Comparison of ENCODE assay signal across 22 cellular contexts in genomic region chr10:89471110-89471814, GRCh38. TPM values are rescaled to one million over a fixed set of nuclear protein-coding genes. Genes with fewer than 3 reads are reported as not detected.
DNase-seq lines count a peak whose midpoint lies in the region; ATAC-seq and TF ChIP-seq lines count a peak whose summit lies in the region.
"Had no signal": no experiment of that assay in that cellular context is flagged by ENCODE, and none has a peak within 500 bp of the region (broad histone marks: within the 10 kb centered on the region; RNA-seq: fewer than 3 reads in every experiment).

No MANE protein-coding gene starts in this region.

- H3K4me1 ChIP-seq in Loucy (ENCODE audit: insufficient read depth, low read length, poor library complexity, severe bottlenecking) (peaks cover 18% of the 10 kb centered on the region), body of pancreas (peaks cover 70% of the 10 kb centered on the region), thyroid gland (peaks cover 32 to 49% of the 10 kb centered on the region in 2 donors)

- no peak overlapping the region for H3K4me2 ChIP-seq in Loucy (ENCODE audit: low read depth, low read length, poor library complexity, severe bottlenecking)

- H3K4me3 ChIP-seq in Loucy (ENCODE audit: low read length, poor library complexity, severe bottlenecking) (no peak overlapping the region), body of pancreas (no peak overlapping the region), foreskin fibroblast (ENCODE audit: low read depth in 1 of 2, low read length in 2 of 2) (no peak overlapping the region), thyroid gland (replicated peaks in 1 of 3) (no peak overlapping the region)
- H3K4me3 ChIP-seq: esophagus muscularis mucosa, MG63, transverse colon had no signal

- peak overlapping the region; percentile 84 for H2AFZ ChIP-seq in Loucy (ENCODE audit: low read length)

- H3K36me3 ChIP-seq in Loucy (ENCODE audit: insufficient read depth, low read length), result no peaks in the 10 kb centered on the region
- no peaks in the 10 kb centered on the region for H3K36me3 ChIP-seq in body of pancreas (replicated peaks in 1 of 2; ENCODE audit: insufficient read depth in 1 of 2, low read depth in 2 of 2)
- H3K36me3 ChIP-seq in thyroid gland, result no peaks in the 10 kb centered on the region
- H3K36me3 ChIP-seq: brain microvascular endothelial cell, esophagus muscularis mucosa, MG63, transverse colon had no signal

- intact Hi-C loops in body of pancreas (cut with DNase I) (no loop called here), left cardiac atrium (cut with DNase I) (no loop called here), thyroid gland (cut with DNase I) (no loop called here)

- no peak for DNase-seq in body of pancreas
- DNase-seq in foreskin fibroblast, result peak; percentile 17 to 63
- DNase-seq in renal cortical epithelial cell (ENCODE audit: low read depth), result peak; percentile 77
- no peak for DNase-seq in islet precursor cell
- no peak for DNase-seq in left cardiac atrium
- DNase-seq in thyroid gland, result no peak
- DNase-seq: activated CD4-positive, alpha-beta memory T cell treated with anti-CD3 and anti-CD28 coated beads, Interleukin-2, amount 10 ng/mL, durations not matched to agents 7 days and 5 days; activated effector memory CD4-positive, alpha-beta T cell treated with Interleukin-2 at 50 U/mL for 16 hours; CD8-positive, alpha-beta T cell; effector memory CD4-positive, alpha-beta T cell; left colon; MG63; naive thymus-derived CD4-positive, alpha-beta T cell; NCI-H2081; PC-3; right cardiac atrium; Right ventricle myocardium superior; transverse colon had no signal

- no peaks in the 10 kb centered on the region for H3K9me2 ChIP-seq in Loucy (replicated peaks; ENCODE audit: low read depth, low read length)

- TF ChIP-seq CTCF in Loucy (conservative IDR thresholded peaks at IDR 0.05; ENCODE audit: low read length), result no peak
- no peak for TF ChIP-seq CTCF in body of pancreas (IDR thresholded peaks at IDR 0.05)
- no peak for TF ChIP-seq CTCF in foreskin fibroblast (IDR thresholded peaks at IDR 0.05; ENCODE audit: low read depth, low read length)
- TF ChIP-seq CTCF in thyroid gland (IDR thresholded peaks at IDR 0.05), result no peak

- no peak overlapping the region for H3K9ac ChIP-seq in Loucy (ENCODE audit: low read depth, low read length, poor library complexity, severe bottlenecking)

- no peak for TF ChIP-seq POLR2A in body of pancreas (IDR thresholded peaks at IDR 0.05)
- no peak for TF ChIP-seq POLR2A in thyroid gland (IDR thresholded peaks at IDR 0.05)

- no peaks in the 10 kb centered on the region for H4K20me1 ChIP-seq in Loucy (ENCODE audit: insufficient read depth, low read length, poor library complexity, severe bottlenecking)

- H3K9me3 ChIP-seq in Loucy (ENCODE audit: insufficient read depth, low read depth, low read length), result no peaks in the 10 kb centered on the region
- H3K9me3 ChIP-seq in body of pancreas, result no peaks in the 10 kb centered on the region
- H3K9me3 ChIP-seq in thyroid gland, result no peaks in the 10 kb centered on the region
- H3K9me3 ChIP-seq: esophagus muscularis mucosa, MG63, transverse colon had no signal

- ATAC-seq in body of pancreas (no peak), GM21360 (IDR thresholded peaks at IDR 0.05; ENCODE audit: unreplicated experiment) (no peak), left cardiac atrium (no peak)
- ATAC-seq: CD8-positive, alpha-beta T cell; left colon; naive thymus-derived CD4-positive, alpha-beta T cell; PC-3; right cardiac atrium had no signal

- no peaks in the 10 kb centered on the region for H3K79me2 ChIP-seq in Loucy (ENCODE audit: insufficient read depth, low read length)

- WGBS in body of pancreas, 2 donors, result 21 to 42% methylated on average over 1 of the region's 1 CpG
- WGBS in thyroid gland, 2 donors, result 96 to 98% methylated on average over 1 of the region's 1 CpG

- no peaks in the 10 kb centered on the region for H3F3A ChIP-seq in Loucy (ENCODE audit: low read depth)

- H3K27ac ChIP-seq in body of pancreas, result peak overlapping the region in 3 of 4 donors; percentile 20 to 54 (median 48)
- no peak overlapping the region for H3K27ac ChIP-seq in thyroid gland
- H3K27ac ChIP-seq: brain microvascular endothelial cell, esophagus muscularis mucosa, transverse colon had no signal

- H3K27me3 ChIP-seq in Loucy (ENCODE audit: insufficient read depth, low read length, poor library complexity, severe bottlenecking) (no peaks in the 10 kb centered on the region), body of pancreas (no peaks in the 10 kb centered on the region), thyroid gland (no peaks in the 10 kb centered on the region)
- H3K27me3 ChIP-seq: brain microvascular endothelial cell, esophagus muscularis mucosa, MG63, transverse colon had no signal

RNA-seq across cellular contexts. Expression of gene IFIT5, which starts 56.9 kb away (rescaled TPM):
- 10 to 100 TPM in 1 of 2 donors, 1 to 10 TPM in 1; 1.6 to 11.7 TPM for total RNA-seq in body of pancreas
- total RNA-seq in renal cortical epithelial cell, result 16.0 and 41.0 TPM in 2 replicates
- 10 to 100 TPM; 10.1 to 14.5 TPM for total RNA-seq in left cardiac atrium
- 10 to 100 TPM; 13.7 to 23.0 (median 17.1) TPM for total RNA-seq in thyroid gland

Comparison
In these comparisons a context has a peak if more than half of its experiments do, and no peak if none do; other contexts are left out.
1. DNase-seq: peak in foreskin fibroblast (2 of 2) and renal cortical epithelial cell (single experiment); none in body of pancreas (0 of 4), islet precursor cell (single experiment), left cardiac atrium (single experiment) and thyroid gland (0 of 2).
2. H3K27ac ChIP-seq: peak in body of pancreas (3 of 4); none in thyroid gland (0 of 3).